ENCODE assay signal across 8 cellular contexts in genomic region chr18:23503038-23503966, GRCh38. TPM values are rescaled to one million over a fixed set of nuclear protein-coding genes. Genes with fewer than 3 reads are reported as not detected.
A peak's percentile ranks its signal among the peaks of the same experiment; 100 is the strongest.
DNase-seq lines count a peak whose midpoint lies in the region; ATAC-seq, FAIRE-seq and TF ChIP-seq lines count a peak whose summit lies in the region.

TSS of gene RMC1 (plus strand) at chr18:23503511. CDS start at chr18:23503619, 108 bp downstream.

- H3K9me2 ChIP-seq in SU-DHL-6 (replicated peaks; ENCODE audit: insufficient read depth, low read length) = no peaks in the 10 kb centered on the region

- no peaks in the 10 kb centered on the region for H3K27me3 Mint-ChIP-seq in activated naive CD8-positive, alpha-beta T cell treated with anti-CD3 and anti-CD28 coated beads, Interleukin-2, amount 10 ng/mL, durations not matched to agents 7 days and 5 days

- peak within 1 kb of the TSS; percentile 70 for H3K27ac ChIP-seq in SU-DHL-6 (ENCODE audit: low read depth, low read length)
- peak within 1 kb of the TSS; percentile 89 to 96 (median 93) for H3K27ac ChIP-seq in pancreas
- peak within 1 kb of the TSS; percentile 85 to 89 (median 89) for H3K27ac ChIP-seq in thyroid gland

- H3K79me2 ChIP-seq in SU-DHL-6 (ENCODE audit: insufficient read depth, low read length) = peaks cover 48% of the 10 kb centered on the region

- FAIRE-seq in pancreas (lab: Jason Lieb, UNC) = no peak

- intact Hi-C loops in Right ventricle myocardium inferior (cut with DNase I) (loop anchor here (5.0 to 10.0 kb wide), 3 partner anchors 51 to 311 kb away; partner anchors contain the start of genes NPC1 and RIOK3), pancreas (cut with DNase I) (no loop called here), thyroid gland (cut with DNase I) (loop anchor here (5.0 to 10.0 kb wide), 2 partner anchors 49 to 84 kb away; partner anchors contain the start of genes NPC1 and RIOK3)

- TF ChIP-seq POLR2A in thyroid gland (IDR thresholded peaks at IDR 0.05) = peak; percentile 3 to 80

- H3K27me3 ChIP-seq in SU-DHL-6 (ENCODE audit: low read length) = no peaks in the 10 kb centered on the region
- no peaks in the 10 kb centered on the region for H3K27me3 ChIP-seq in pancreas
- H3K27me3 ChIP-seq in thyroid gland = no peaks in the 10 kb centered on the region

- peak within 1 kb of the TSS; percentile 95 for H3K9ac ChIP-seq in SU-DHL-6 (ENCODE audit: low read length)

- H3K4me3 ChIP-seq in GM12865 (ENCODE audit: low read depth, low read length) = peak within 1 kb of the TSS; percentile 94
- H3K4me3 ChIP-seq in SU-DHL-6 (ENCODE audit: insufficient read depth, low read length, poor library complexity, severe bottlenecking) = peak within 1 kb of the TSS; percentile 98
- H3K4me3 ChIP-seq in pancreas = peak within 1 kb of the TSS; percentile 91 to 97 (median 93)
- H3K4me3 ChIP-seq in thyroid gland (replicated peaks in 1 of 3) = peak within 1 kb of the TSS; percentile 38 to 96 (median 92)

- H3K4me1 ChIP-seq in pancreas (peaks cover 0 to 5% (median 5%) of the 10 kb centered on the region in 3 donors), thyroid gland (peaks cover 18 to 23% of the 10 kb centered on the region in 2 donors)

- peaks cover 22% of the 10 kb centered on the region for H3F3A ChIP-seq in SU-DHL-6 (ENCODE audit: insufficient read depth)

- DNase-seq in GM12865 (ENCODE audit: low read depth) (peak; percentile 98), NCI-H1092 treated with DMSO at 0.1 percent for 48 hours (lab: John Stamatoyannopoulos, UW) (peak; percentile 91), Right ventricle myocardium inferior (ENCODE audit: missing footprints) (peak; percentile 99), pancreas (peak; percentile 95 to 100 (median 98)), thyroid gland (peak; percentile 95 to 97)
- DNase-seq in activated naive CD8-positive, alpha-beta T cell treated with anti-CD3 and anti-CD28 coated beads, Interleukin-2, amount 10 ng/mL, durations not matched to agents 7 days and 5 days = peak; percentile 99

- WGBS in pancreas, 2 donors = 0% methylated on average over 58 to 110 of the region's 110 CpGs
- 1% methylated on average over 20 to 22 of the region's 110 CpGs for WGBS in thyroid gland, 2 donors

- H3K36me3 Mint-ChIP-seq in activated naive CD8-positive, alpha-beta T cell treated with anti-CD3 and anti-CD28 coated beads, Interleukin-2, amount 10 ng/mL, durations not matched to agents 7 days and 5 days = peaks cover 11% of the 10 kb centered on the region

- H3K4me3 Mint-ChIP-seq in activated naive CD8-positive, alpha-beta T cell treated with anti-CD3 and anti-CD28 coated beads, Interleukin-2, amount 10 ng/mL, durations not matched to agents 7 days and 5 days = peak within 1 kb of the TSS; percentile 93

- peak within 1 kb of the TSS; percentile 76 for H3K4me2 ChIP-seq in SU-DHL-6 (ENCODE audit: low read depth, low read length, poor library complexity, severe bottlenecking)

- H3K27ac Mint-ChIP-seq in activated naive CD8-positive, alpha-beta T cell treated with anti-CD3 and anti-CD28 coated beads, Interleukin-2, amount 10 ng/mL, durations not matched to agents 7 days and 5 days = peak within 1 kb of the TSS; percentile 91

- H3K4me1 Mint-ChIP-seq in activated naive CD8-positive, alpha-beta T cell treated with anti-CD3 and anti-CD28 coated beads, Interleukin-2, amount 10 ng/mL, durations not matched to agents 7 days and 5 days = peaks cover 48% of the 10 kb centered on the region

- H3K36me3 ChIP-seq in SU-DHL-6 (ENCODE audit: low read length) = peaks cover 18% of the 10 kb centered on the region; the same call in 1 of the 2 replicates
- H3K36me3 ChIP-seq in pancreas = no peaks in the 10 kb centered on the region
- peaks cover 5 to 8% of the 10 kb centered on the region in 2 donors for H3K36me3 ChIP-seq in thyroid gland

- H3K9me3 ChIP-seq in SU-DHL-6 (ENCODE audit: insufficient read depth, low read length) = no peaks in the 10 kb centered on the region
- H3K9me3 ChIP-seq in pancreas = no peaks in the 10 kb centered on the region
- no peaks in the 10 kb centered on the region for H3K9me3 ChIP-seq in thyroid gland

- POLR2A ChIA-PET in activated naive CD8-positive, alpha-beta T cell treated with anti-CD3 and anti-CD28 coated beads, Interleukin-2, amount 10 ng/mL, durations not matched to agents 7 days and 5 days (lab: Charles Lee) = interaction anchor here (0.6 to 2.1 kb wide), 3 partner anchors 82 to 1904 kb away, joined by 3 to 8 read pairs (median 3); partner anchors contain the start of gene CABYR

- no peaks in the 10 kb centered on the region; the same call in 1 of the 2 replicates for H4K20me1 ChIP-seq in SU-DHL-6 (ENCODE audit: low read depth, low read length)

- H3K9me3 Mint-ChIP-seq in activated naive CD8-positive, alpha-beta T cell treated with anti-CD3 and anti-CD28 coated beads, Interleukin-2, amount 10 ng/mL, durations not matched to agents 7 days and 5 days = no peaks in the 10 kb centered on the region

- ATAC-seq in HG02610 (IDR thresholded peaks at IDR 0.05; ENCODE audit: unreplicated experiment) (peak; percentile 81), Right ventricle myocardium inferior (peak; percentile 98), pancreas (peak; percentile 96 to 98 (median 97))
- peak; percentile 85 for ATAC-seq in activated naive CD8-positive, alpha-beta T cell treated with anti-CD3 and anti-CD28 coated beads, Interleukin-2, amount 10 ng/mL, durations not matched to agents 7 days and 5 days (ENCODE audit: low read depth)

- H2AFZ ChIP-seq in SU-DHL-6 (ENCODE audit: low read depth, low read length, severe bottlenecking) = peak within 1 kb of the TSS; percentile 70

- TF ChIP-seq CTCF in GM12865 (IDR thresholded peaks at IDR 0.05; ENCODE audit: insufficient read depth, low read depth, low read length, missing control alignments) = peak; percentile 17
- TF ChIP-seq CTCF in SU-DHL-6 (IDR thresholded peaks at IDR 0.05; ENCODE audit: insufficient read depth, low read length, poor library complexity, severe bottlenecking) = peak; percentile 51
- no peak for TF ChIP-seq CTCF in pancreas (IDR thresholded peaks at IDR 0.05)
- TF ChIP-seq CTCF in thyroid gland (IDR thresholded peaks at IDR 0.05) = peak in 3 of 6 experiments; percentile 21 to 33 (median 21)

RNA-seq across cellular contexts. Expression of gene RMC1, which starts in this region (rescaled TPM):
- 10 to 100 TPM; 55.8 to 58.3 TPM for total RNA-seq in activated naive CD8-positive, alpha-beta T cell treated with anti-CD3 and anti-CD28 coated beads, Interleukin-2, amount 10 ng/mL, durations not matched to agents 7 days and 5 days
- 13.0 TPM for total RNA-seq in Right ventricle myocardium inferior
- total RNA-seq in pancreas = 10 to 100 TPM in 4 of 6 donors, 1 to 10 TPM in 2; 7.7 to 15.6 (median 10.3) TPM
- polyA plus RNA-seq in pancreas = 10 to 100 TPM; 29.6 to 31.9 TPM
- total RNA-seq in thyroid gland = 10 to 100 TPM; 18.1 to 25.1 (median 21.7) TPM

Comparison
In these comparisons a context has a peak if more than half of its experiments do, and no peak if none do; other contexts are left out.
1. Peak in every context shown above with its lines: DNase-seq, ATAC-seq, H3K4me3 ChIP-seq and H3K27ac ChIP-seq.
2. CTCF ChIP-seq: peak in GM12865 (single experiment) and SU-DHL-6 (single experiment); none in pancreas (0 of 4).
3. intact Hi-C loops: an anchor here in Right ventricle myocardium inferior (5.0 to 10.0 kb wide) and thyroid gland (5.0 to 10.0 kb wide); none called in pancreas.